ENCODE assay signal across 24 cellular contexts in the genomic region with DNA sequence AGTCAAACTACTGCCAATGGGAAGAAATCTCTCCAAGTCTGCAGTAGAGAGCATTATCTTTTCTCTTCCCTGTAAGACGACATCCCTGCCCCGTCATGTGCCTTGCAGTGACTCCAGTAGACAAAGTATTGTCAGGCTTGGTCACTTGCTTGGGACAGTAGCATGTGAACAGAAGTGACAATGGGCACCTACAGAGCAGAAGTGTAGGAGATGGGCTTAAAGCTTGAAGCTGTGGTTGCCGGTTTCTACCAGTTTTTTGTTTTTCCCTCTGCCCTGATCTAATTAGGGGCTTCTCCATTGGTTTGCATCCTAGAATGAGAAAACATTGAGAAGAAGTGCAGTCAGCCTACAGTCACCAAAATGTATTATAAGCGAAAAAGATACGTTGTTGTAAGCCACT. TPM values are rescaled to one million over a fixed set of nuclear protein-coding genes. Genes with fewer than 3 reads are reported as not detected.
DNase-seq lines count a peak whose midpoint lies in the region; ATAC-seq and TF ChIP-seq lines count a peak whose summit lies in the region.
"Had no signal": no experiment of that assay in that cellular context is flagged by ENCODE, and none has a peak within 500 bp of the region (broad histone marks: within the 10 kb centered on the region; RNA-seq: fewer than 3 reads in every experiment).

No MANE protein-coding gene starts in this region.

- no peak for ATAC-seq in IMR-90 (ENCODE audit: low read depth)
- no peak for ATAC-seq in GM19463 (IDR thresholded peaks at IDR 0.05; ENCODE audit: unreplicated experiment)
- ATAC-seq in WTC11, result no peak
- ATAC-seq: K562 had no signal

- no TSS peak for BruUV-seq in IMR-90 (replicated peaks; lab: Mats Ljungman, UMichigan)

- H3K79me1 ChIP-seq in IMR-90 (ENCODE audit: low read depth in 1 of 2, low read length in 2 of 2), result peaks cover 4 to 19% of the 10 kb centered on the region in 2 experiments; a peak in 3 of 4 replicates

- H3K4me1 Mint-ChIP-seq in brain (peaks cover 29% of the 10 kb centered on the region), mesothelial cell of epicardium (peaks cover 29% of the 10 kb centered on the region), WTC11 (peaks cover 21% of the 10 kb centered on the region)
- H3K4me1 Mint-ChIP-seq: CD4-positive, CD25-positive, alpha-beta regulatory T cell had no signal

- H3K27me3 ChIP-seq in AG04450 (ENCODE audit: control insufficient read depth, insufficient read depth, low read length), result no peaks in the 10 kb centered on the region
- H3K27me3 ChIP-seq in IMR-90 (ENCODE audit: control insufficient read depth, insufficient read depth, low read length), result no peaks in the 10 kb centered on the region
- H3K27me3 ChIP-seq: BLaER1, SJSA1 had no signal

- H3K56ac ChIP-seq in IMR-90 (ENCODE audit: extremely low read depth, insufficient read depth, low read length), result no peak overlapping the region

- no peak overlapping the region for H4K5ac ChIP-seq in IMR-90 (ENCODE audit: low read depth, low read length)

- no peak overlapping the region for H2AK5ac ChIP-seq in IMR-90 (ENCODE audit: low read depth, low read length)

- H3K4me3 Mint-ChIP-seq in brain (peak overlapping the region in 1 of 5 experiments; percentile 1), mesothelial cell of epicardium (no peak overlapping the region), WTC11 (no peak overlapping the region)
- H3K4me3 Mint-ChIP-seq: CD4-positive, CD25-positive, alpha-beta regulatory T cell had no signal

- H2BK5ac ChIP-seq in IMR-90 (ENCODE audit: low read depth, low read length, poor library complexity, severe bottlenecking), result no peak overlapping the region

- TF ChIP-seq RAD21 in IMR-90 (IDR thresholded peaks at IDR 0.05; ENCODE audit: low read length), result no peak

- H3K23ac ChIP-seq in IMR-90 (ENCODE audit: low read depth, low read length), result no peak overlapping the region

- no peaks in the 10 kb centered on the region for H3K9me3 Mint-ChIP-seq in brain
- H3K9me3 Mint-ChIP-seq in mesothelial cell of epicardium, result no peaks in the 10 kb centered on the region
- H3K9me3 Mint-ChIP-seq in WTC11, result no peaks in the 10 kb centered on the region
- H3K9me3 Mint-ChIP-seq: CD4-positive, CD25-positive, alpha-beta regulatory T cell had no signal

- no CpG with 5 or more reads among the region's 5 CpGs for WGBS in IMR-90 (ENCODE audit: extremely low coverage in 2 of 2, insufficient read length in 1 of 2), 2 experiments

- H2BK20ac ChIP-seq in IMR-90 (ENCODE audit: low read depth, low read length), result no peak overlapping the region

- no peak overlapping the region for H2BK120ac ChIP-seq in IMR-90 (ENCODE audit: low read depth, low read length)

- POLR2A ChIA-PET in AG04450 (lab: Yijun Ruan, JAX), result interaction anchor here (0.6 to 2.4 kb wide), 4 partner anchors 11 to 311 kb away, joined by 3 to 9 read pairs (median 6); partner anchors contain the start of gene F3
- POLR2A ChIA-PET in IMR-90 (lab: Charles Lee; ENCODE audit: unreplicated experiment), result interaction anchor here (0.6 to 4.9 kb wide), 2 partner anchors 12 to 84 kb away, joined by 3 to 24 read pairs; partner anchors contain the start of gene F3
- POLR2A ChIA-PET in WTC11 (lab: Charles Lee), result interaction anchor here (0.5 kb wide), 1 partner anchor 282 kb away, joined by 3 read pairs; no protein-coding TSS in a partner anchor

- H3K14ac ChIP-seq in IMR-90 (replicated peaks; ENCODE audit: low read depth, low read length), result no peak overlapping the region

- H3K9ac ChIP-seq in IMR-90 (ENCODE audit: low read depth, low read length), result no peak overlapping the region
- H3K9ac ChIP-seq: BLaER1 had no signal

- H3K27me3 Mint-ChIP-seq in brain, result no peaks in the 10 kb centered on the region
- H3K27me3 Mint-ChIP-seq in mesothelial cell of epicardium (ENCODE audit: low read depth), result no peaks in the 10 kb centered on the region
- no peaks in the 10 kb centered on the region for H3K27me3 Mint-ChIP-seq in WTC11 (ENCODE audit: low read depth)
- H3K27me3 Mint-ChIP-seq: CD4-positive, CD25-positive, alpha-beta regulatory T cell had no signal

- no peaks in the 10 kb centered on the region for H3K9me3 ChIP-seq in AG04450 (ENCODE audit: control insufficient read depth, insufficient read depth, low read length)
- no peaks in the 10 kb centered on the region for H3K9me3 ChIP-seq in IMR-90 (ENCODE audit: control insufficient read depth, insufficient read depth, low read length)
- H3K9me3 ChIP-seq: BLaER1, HAP-1, SJSA1 had no signal

- peaks cover 7% of the 10 kb centered on the region for H3K9me1 ChIP-seq in IMR-90 (ENCODE audit: insufficient read depth, low read length)

- H4K8ac ChIP-seq in IMR-90 (ENCODE audit: low read depth in 2 of 2, low read length in 2 of 2), result no peak overlapping the region; a peak in 1 of 4 replicates

- DNase-seq in AG04450 (ENCODE audit: low read depth, low spot score) (no peak), IMR-90 (no peak), mesothelial cell of epicardium (ENCODE audit: low spot score in 2 of 2, unreplicated experiment in 2 of 2) (no peak), NCI-H1694 treated with DMSO at 0.1 percent for 48 hours (lab: John Stamatoyannopoulos, UW) (no peak), WTC11 (ENCODE audit: low spot score) (no peak), ecto neural progenitor cell (ENCODE audit: low spot score) (no peak)
- DNase-seq: 8988T; ACHN; CD4-positive, CD25-positive, alpha-beta regulatory T cell; DMS53; GOT3; Kasumi-1; NCI-H1092 treated with DMSO at 0.1 percent for 48 hours; NCI-H1436; NCI-H1930; NCI-H2107; NCI-H774; Right ventricle myocardium superior had no signal

- no peak overlapping the region for H4K91ac ChIP-seq in IMR-90 (ENCODE audit: insufficient read depth, low read depth, low read length)

- TF ChIP-seq CTCF in AG04450 (IDR thresholded peaks at IDR 0.05; ENCODE audit: low read depth, low read length) (no peak), IMR-90 (conservative IDR thresholded peaks at IDR 0.05; ENCODE audit: low read depth, low read length) (no peak), brain (conservative IDR thresholded peaks at IDR 0.05) (no peak), mesothelial cell of epicardium (IDR thresholded peaks at IDR 0.05; ENCODE audit: unreplicated experiment) (no peak), WTC11 (IDR thresholded peaks at IDR 0.05) (no peak)

- no peak overlapping the region for H2BK15ac ChIP-seq in IMR-90 (ENCODE audit: low read depth, low read length)

- dilution Hi-C loops in IMR-90 (cut with HindIII; ENCODE audit: low sequenced_read_pairs, unreplicated experiment), result loop anchor here (25.0 kb wide), 1 partner anchor 258 kb away; no protein-coding TSS in a partner anchor

- H3K27ac Mint-ChIP-seq in brain, result peak overlapping the region in 3 of 5 experiments; percentile 19 to 66 (median 41)
- peak overlapping the region; percentile 28 for H3K27ac Mint-ChIP-seq in mesothelial cell of epicardium
- no peak overlapping the region for H3K27ac Mint-ChIP-seq in WTC11
- H3K27ac Mint-ChIP-seq: CD4-positive, CD25-positive, alpha-beta regulatory T cell had no signal

- H3K4me3 ChIP-seq in AG04450 (ENCODE audit: low read depth, low read length) (no peak overlapping the region), IMR-90 (ENCODE audit: insufficient read depth, low read depth, low read length) (no peak overlapping the region)
- H3K4me3 ChIP-seq: BLaER1, HAP-1, K562, SJSA1 had no signal

- in situ Hi-C loops in IMR-90 (cut with MboI; ENCODE audit: low sequenced_read_pairs), result no loop called here

- H3K4ac ChIP-seq in IMR-90 (ENCODE audit: low read depth, low read length), result no peak overlapping the region

- H3K4me1 ChIP-seq in IMR-90 (ENCODE audit: control insufficient read depth, insufficient read depth, low read length), result 0 out of 2 replicates have a peak, but pooled peaks cover 1% of the 10 kb centered on the region
- H3K4me1 ChIP-seq: BLaER1 had no signal

- H3K27ac ChIP-seq in AG04450 (ENCODE audit: low read depth, low read length) (peak overlapping the region; percentile 41), IMR-90 (ENCODE audit: insufficient read depth, low read length) (no peak overlapping the region)
- H3K27ac ChIP-seq: BLaER1, SJSA1 had no signal

- H3K18ac ChIP-seq in IMR-90 (ENCODE audit: low read depth, low read length), result no peak overlapping the region

- H2AFZ ChIP-seq in IMR-90 (replicated peaks; ENCODE audit: low read length, poor library complexity), result no peak overlapping the region

- no peak overlapping the region for H3K4me2 ChIP-seq in IMR-90 (ENCODE audit: low read depth, low read length)
- H3K4me2 ChIP-seq: BLaER1 had no signal

- no peak overlapping the region for H2AK9ac ChIP-seq in IMR-90 (replicated peaks; ENCODE audit: low read depth, low read length, poor library complexity)

- CTCF ChIA-PET in AG04450 (lab: Charles Lee), result interaction anchor here (0.8 to 2.3 kb wide), 9 partner anchors 8 to 513 kb away, joined by 3 to 19 read pairs (median 3); no protein-coding TSS in a partner anchor
- CTCF ChIA-PET in IMR-90 (lab: Yijun Ruan, JAX), result interaction anchor here (1.0 kb wide), 1 partner anchor 277 kb away, joined by 3 read pairs; no protein-coding TSS in a partner anchor
- CTCF ChIA-PET in WTC11 (lab: Charles Lee), result interaction anchor here (0.8 to 2.4 kb wide), 8 partner anchors 12 to 326 kb away, joined by 3 to 7 read pairs (median 4); no protein-coding TSS in a partner anchor

- peaks cover 48% of the 10 kb centered on the region for H4K20me1 ChIP-seq in IMR-90 (ENCODE audit: insufficient read depth, low read length)
- H4K20me1 ChIP-seq: BLaER1 had no signal

- TF ChIP-seq POLR2A in IMR-90 (IDR thresholded peaks at IDR 0.05; ENCODE audit: low read depth, low read length), result no peak

- intact Hi-C loops in IMR-90 (cut with micrococcal nuclease), result loop anchor here (5.0 kb wide), 1 partner anchor 513 kb away; no protein-coding TSS in a partner anchor

- peaks cover 34% of the 10 kb centered on the region for H3K36me3 Mint-ChIP-seq in brain
- H3K36me3 Mint-ChIP-seq in mesothelial cell of epicardium, result peaks cover 29% of the 10 kb centered on the region
- peaks cover 29% of the 10 kb centered on the region for H3K36me3 Mint-ChIP-seq in WTC11
- H3K36me3 Mint-ChIP-seq: CD4-positive, CD25-positive, alpha-beta regulatory T cell had no signal

- peaks cover 36% of the 10 kb centered on the region for H3K36me3 ChIP-seq in IMR-90 (ENCODE audit: control insufficient read depth, insufficient read depth, low read length)
- H3K36me3 ChIP-seq: BLaER1 had no signal

TF ChIP-seq in IMR-90, 13 proteins besides CTCF, POLR2A, EP300 and RAD21 (continues in another document):
- TF ChIP-seq RFX5 (IDR thresholded peaks at IDR 0.05; ENCODE audit: low read depth, low read length) (no peak), FOS (IDR thresholded peaks at IDR 0.05; ENCODE audit: low read depth, low read length) (no peak)

RNA-seq across cellular contexts. Expression of gene F3, which starts 12.7 kb away (rescaled TPM):
- polyA plus RNA-seq in AG04450 (2011; rRNA removed) (319 and 330 TPM in 2 replicates), IMR-90 (2012; rRNA removed) (99.0 and 126 TPM in 2 replicates), brain (ENCODE audit: insufficient read depth, low read depth, low replicate concordance) (13.9 TPM)
- polyA minus RNA-seq in AG04450 (2011; rRNA and poly(A)+ RNA removed), result 274 and 343 TPM in 2 replicates
- total RNA-seq in IMR-90 (2012; rRNA removed) (75.6 and 102 TPM in 2 replicates), mesothelial cell of epicardium (23.9 to 28.8 TPM (median 25.2 TPM) in 3 replicates), WTC11 (2021) (7.5 to 7.8 TPM (median 7.6 TPM) in 3 replicates)
- polyA plus RNA-seq in IMR-90 (2012; cell fraction: cytosol; rRNA removed), result 45.0 and 45.1 TPM in 2 replicates
- polyA plus RNA-seq in IMR-90 (2012; cell fraction: nucleus; rRNA removed; ENCODE audit: low replicate concordance), result 88.3 and 572 TPM in 2 replicates
- total RNA-seq: CD4-positive, CD25-positive, alpha-beta regulatory T cell had no signal
- polyA plus RNA-seq: CD4-positive, CD25-positive, alpha-beta regulatory T cell had no signal
